ENCODE assay signal across 11 cellular contexts in genomic region chr6:167733740-167734661, GRCh38.
DNase-seq lines count a peak whose midpoint lies in the region; ATAC-seq, FAIRE-seq and TF ChIP-seq lines count a peak whose summit lies in the region.
"Had no signal": no experiment of that assay in that cellular context is flagged by ENCODE, and none has a peak within 500 bp of the region (broad histone marks: within the 10 kb centered on the region; RNA-seq: fewer than 3 reads in every experiment).

No MANE protein-coding gene starts in this region.

- ATAC-seq in HG03196 (IDR thresholded peaks at IDR 0.05; ENCODE audit: unreplicated experiment) = peak; percentile 60
- ATAC-seq in GM12878 = peak; percentile 74

- BruUV-seq in GM12878 (replicated peaks; lab: Mats Ljungman, UMichigan) = no TSS peak

- no peaks in the 10 kb centered on the region for H3K79me2 ChIP-seq in GM12878 (ENCODE audit: control insufficient read depth, insufficient read depth, low read length)

- no peak for TF ChIP-seq POLR2A in GM12878 (IDR thresholded peaks at IDR 0.05; ENCODE audit: low read depth, low read length)

- POLR2A ChIA-PET in GM12878 (lab: Charles Lee) = no interaction called here

- no peaks in the 10 kb centered on the region for H3K4me1 ChIP-seq in GM12878 (ENCODE audit: control insufficient read depth, insufficient read depth, low read length)
- H3K4me1 ChIP-seq in skeletal muscle tissue (ENCODE audit: control insufficient read depth in 3 of 3, insufficient read depth in 3 of 3, low read length in 3 of 3) = peaks cover 8 to 9% (median 8%) of the 10 kb centered on the region in 3 donors

- H2AFZ ChIP-seq in GM12878 (ENCODE audit: control insufficient read depth, low read depth, low read length) = no peak overlapping the region

- WGBS in GM12878 (ENCODE audit: insufficient coverage, insufficient replicate concordance, low lambda C conversion rate, missing lambda C conversion rate) = 11% methylated on average over 16 of the region's 16 CpGs

- H3K4me2 ChIP-seq in GM12878 (ENCODE audit: control insufficient read depth, insufficient read depth) = no peak overlapping the region

- RAD21 ChIA-PET in GM12878 (lab: Charles Lee; ENCODE audit: unreplicated experiment) = no interaction called here

- no peaks in the 10 kb centered on the region for H3K27me3 ChIP-seq in GM12878 (replicated peaks in 1 of 2; ENCODE audit: control insufficient read depth in 2 of 2, insufficient read depth in 2 of 2, low read length in 1 of 2)
- peaks cover 0 to 9% (median 0%) of the 10 kb centered on the region in 3 donors for H3K27me3 ChIP-seq in skeletal muscle tissue (ENCODE audit: control insufficient read depth in 3 of 3, insufficient read depth in 3 of 3, low read length in 3 of 3)

- TF ChIP-seq CTCF in GM12878 (IDR thresholded peaks at IDR 0.05 in 2 of 3, conservative IDR thresholded peaks at IDR 0.05 in 1 of 3; ENCODE audit: control insufficient read depth in 2 of 3, extremely low read depth in 1 of 3, insufficient read depth in 1 of 3, low read depth in 3 of 3, low read length in 3 of 3) = no peak

- H3K36me3 ChIP-seq in GM12878 (ENCODE audit: control insufficient read depth in 2 of 2, insufficient read depth in 2 of 2, low read length in 1 of 2) = no peaks in the 10 kb centered on the region
- no peaks in the 10 kb centered on the region for H3K36me3 ChIP-seq in skeletal muscle tissue (ENCODE audit: control insufficient read depth in 3 of 3, insufficient read depth in 3 of 3, low read length in 3 of 3)

- intact Hi-C loops in GM12878 (cut with micrococcal nuclease; ENCODE audit: unreplicated experiment) = no loop called here

- no peaks in the 10 kb centered on the region for H4K20me1 ChIP-seq in GM12878 (ENCODE audit: control insufficient read depth, insufficient read depth)

- no peaks in the 10 kb centered on the region for H3K9me3 ChIP-seq in GM12878 (replicated peaks; ENCODE audit: control insufficient read depth, insufficient read depth, low read length)
- no peaks in the 10 kb centered on the region for H3K9me3 ChIP-seq in skeletal muscle tissue (ENCODE audit: control insufficient read depth in 3 of 3, low read length in 3 of 3)

- no peak for TF ChIP-seq RAD21 in GM12878 (IDR thresholded peaks at IDR 0.05; ENCODE audit: insufficient read depth, low read depth, low read length)

- H3K27ac ChIP-seq in GM12878 (ENCODE audit: control insufficient read depth, insufficient read depth) = no peak overlapping the region
- H3K27ac ChIP-seq in skeletal muscle tissue (ENCODE audit: low read depth, low read length) = peak overlapping the region; percentile 47

- TF ChIP-seq EP300 in GM12878 (IDR thresholded peaks at IDR 0.05; ENCODE audit: borderline replicate concordance in 1 of 2, control insufficient read depth in 1 of 2, low read depth in 2 of 2, low read length in 2 of 2) = no peak

- SMC1A ChIA-PET in GM12878 (lab: Charles Lee; ENCODE audit: uncharacterized antibody, unreplicated experiment) = no interaction called here

- no peak for FAIRE-seq in GM12878 (lab: Jason Lieb, UNC)
- FAIRE-seq: D721Med had no signal

- H3K4me3 ChIP-seq in GM12878 = no peak overlapping the region
- H3K4me3 ChIP-seq in skeletal muscle tissue (ENCODE audit: low read length in 3 of 3) = no peak overlapping the region

- in situ Hi-C loops in GM12878 (cut with MboI) = no loop called here

- no peak overlapping the region for H3K9ac ChIP-seq in GM12878 (ENCODE audit: control insufficient read depth, insufficient read depth, low read length)
- H3K9ac ChIP-seq in skeletal muscle tissue (ENCODE audit: low read depth in 1 of 3, low read length in 3 of 3) = no peak overlapping the region

- CTCF ChIA-PET in GM12878 (lab: Yijun Ruan, JAX) = no interaction called here

- no peak for DNase-seq in GM12878 (ENCODE audit: low read depth, low spot score)
- DNase-seq in inferior parietal cortex (ENCODE audit: extremely low spot score) = peak; percentile 23
- DNase-seq in stimulated activated CD4-positive, alpha-beta T cell treated with anti-CD3 and anti-CD28 coated beads, Interleukin-2, amount 100 ng/mL, for 24 hours = no peak
- no peak for DNase-seq in A172 (ENCODE audit: low spot score)
- DNase-seq in GF-D8 (lab: John Stamatoyannopoulos, UW) = no peak
- DNase-seq in NCI-H2227 (lab: John Stamatoyannopoulos, UW; ENCODE audit: unreplicated experiment) = no peak
- DNase-seq: activated CD4-positive, CD25-positive, alpha-beta regulatory T cell treated with anti-CD3 and anti-CD28 coated beads, Interleukin-2, amount 50 U/mL, for 72 hours; KG1 had no signal

TF ChIP-seq in GM12878, 131 proteins besides CTCF, POLR2A, EP300 and RAD21 (continues in another document):
- no peak for TF ChIP-seq POLR2AphosphoS5 (IDR thresholded peaks at IDR 0.05; ENCODE audit: low read length)
- no peak for TF ChIP-seq MTA3 (IDR thresholded peaks at IDR 0.05; ENCODE audit: borderline replicate concordance, low read length)
- no peak for TF ChIP-seq DPF2 (IDR thresholded peaks at IDR 0.05)
- no peak for TF ChIP-seq BACH1 (IDR thresholded peaks at IDR 0.05; ENCODE audit: borderline replicate concordance)
- TF ChIP-seq RELA (IDR thresholded peaks at IDR 0.05; ENCODE audit: borderline replicate concordance, partially characterized antibody) = no peak
- TF ChIP-seq REST (IDR thresholded peaks at IDR 0.05; ENCODE audit: low read depth, low read length) = no peak
- TF ChIP-seq BCL3 (IDR thresholded peaks at IDR 0.05; ENCODE audit: borderline replicate concordance, insufficient read depth, low read depth, low read length, poor library complexity, severe bottlenecking) = no peak
- no peak for TF ChIP-seq TCF12 (IDR thresholded peaks at IDR 0.05; ENCODE audit: low read depth, low read length)
- TF ChIP-seq NR2F1 (conservative IDR thresholded peaks at IDR 0.05) = no peak
- TF ChIP-seq MLLT1 (IDR thresholded peaks at IDR 0.05) = no peak
- TF ChIP-seq NKRF (conservative IDR thresholded peaks at IDR 0.05) = no peak
- no peak for TF ChIP-seq SUZ12 (IDR thresholded peaks at IDR 0.05; ENCODE audit: unreplicated experiment)
